In the genomic region with DNA sequence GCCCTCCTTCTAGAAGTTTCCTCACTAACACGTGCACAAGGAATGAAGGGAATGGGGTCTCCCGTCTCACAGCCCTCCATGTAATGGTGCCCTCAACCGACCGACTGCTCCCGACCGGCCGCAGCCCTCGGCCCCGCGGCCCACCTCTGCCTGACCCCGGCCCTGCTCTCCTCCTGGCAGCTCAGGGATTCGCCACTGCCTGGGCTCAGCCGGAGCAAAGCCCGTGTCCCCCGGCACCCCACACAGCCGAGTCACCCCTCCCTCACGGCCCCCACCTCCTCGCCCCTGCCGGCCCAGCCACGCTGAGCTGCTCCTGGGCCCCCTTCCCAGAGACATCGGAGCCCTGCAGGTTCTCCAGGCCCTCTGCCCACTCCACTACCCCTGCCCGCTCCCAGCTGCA, we compare ENCODE assay signal across 7 cellular contexts.
DNase-seq lines count a peak whose midpoint lies in the region; ATAC-seq and TF ChIP-seq lines count a peak whose summit lies in the region.
"Not testable (repeated sequence)": the region's sequence is repeated elsewhere in the genome, so short reads cannot be mapped to it uniquely, and the experiment has no call there.

No MANE protein-coding gene starts in this region.

- H3K4me2 ChIP-seq in DOHH2 (ENCODE audit: low read length); OCI-LY7 (ENCODE audit: low read length): not testable (repeated sequence)
- peak overlapping the region; percentile 21 for H3K4me2 ChIP-seq in Karpas-422 (ENCODE audit: low read depth, low read length, poor library complexity, severe bottlenecking)

- not testable (repeated sequence) for H3K9me3 Mint-ChIP-seq in activated CD8-positive, alpha-beta memory T cell treated with anti-CD3 and anti-CD28 coated beads, Interleukin-2, amount 10 ng/mL, durations not matched to agents 7 days and 5 days (ENCODE audit: low read depth); memory B cell; stimulated activated memory B cell treated with anti-CD40 and anti-IgM and Interleukin-4, amounts not matched to agents 10 μg/mL and 1 μg/mL and 100 μg/mL, for 72 hours

- H3K27ac ChIP-seq in DOHH2 (ENCODE audit: low read depth, low read length) (peak overlapping the region; percentile 83), Karpas-422 (ENCODE audit: low read length) (peak overlapping the region; percentile 96), OCI-LY7 (ENCODE audit: low read depth, low read length, poor library complexity, severe bottlenecking) (peak overlapping the region; percentile 98)

- H3K79me2 ChIP-seq in DOHH2 (ENCODE audit: control insufficient read depth, low read length), result peaks cover 14% of the 10 kb centered on the region
- not testable (repeated sequence) for H3K79me2 ChIP-seq in Karpas-422 (ENCODE audit: low read length)
- peaks cover 28% of the 10 kb centered on the region; the same call in 1 of the 2 replicates for H3K79me2 ChIP-seq in OCI-LY7 (ENCODE audit: insufficient read depth, low read depth, low read length)

- H3K27me3 Mint-ChIP-seq in activated CD8-positive, alpha-beta memory T cell treated with anti-CD3 and anti-CD28 coated beads, Interleukin-2, amount 10 ng/mL, durations not matched to agents 7 days and 5 days, result peaks cover 18% of the 10 kb centered on the region
- H3K27me3 Mint-ChIP-seq in memory B cell; stimulated activated memory B cell treated with anti-CD40 and anti-IgM and Interleukin-4, amounts not matched to agents 10 μg/mL and 1 μg/mL and 100 μg/mL, for 72 hours: not testable (repeated sequence)

- H3K36me3 ChIP-seq in DOHH2 (ENCODE audit: control insufficient read depth, low read length), result peaks cover 14% of the 10 kb centered on the region; the same call in 1 of the 2 replicates
- not testable (repeated sequence) for H3K36me3 ChIP-seq in Karpas-422 (ENCODE audit: insufficient read depth, low read length); OCI-LY7 (ENCODE audit: insufficient read depth, low read length)

- H3K27ac Mint-ChIP-seq in activated CD8-positive, alpha-beta memory T cell treated with anti-CD3 and anti-CD28 coated beads, Interleukin-2, amount 10 ng/mL, durations not matched to agents 7 days and 5 days, result not testable (repeated sequence)
- peak overlapping the region; percentile 97 for H3K27ac Mint-ChIP-seq in memory B cell
- peak overlapping the region; percentile 97 for H3K27ac Mint-ChIP-seq in stimulated activated memory B cell treated with anti-CD40 and anti-IgM and Interleukin-4, amounts not matched to agents 10 μg/mL and 1 μg/mL and 100 μg/mL, for 72 hours

- H3K27me3 ChIP-seq in DOHH2 (ENCODE audit: control insufficient read depth, low read length); Karpas-422 (ENCODE audit: low read length): not testable (repeated sequence)

- DNase-seq in Karpas-422 (peak; percentile 58), ecto neural progenitor cell (ENCODE audit: low spot score) (peak; percentile 6), memory B cell (ENCODE audit: low spot score in 2 of 2) (peak in 1 of 2 donors; percentile 22)
- not testable (repeated sequence) for DNase-seq in OCI-LY7 (ENCODE audit: low spot score)
- peak; percentile 38 for DNase-seq in activated CD8-positive, alpha-beta memory T cell treated with anti-CD3 and anti-CD28 coated beads, Interleukin-2, amount 10 ng/mL, durations not matched to agents 7 days and 5 days

- TF ChIP-seq CTCF in DOHH2 (IDR thresholded peaks at IDR 0.05; ENCODE audit: low read depth, low read length, poor library complexity, severe bottlenecking); OCI-LY7 (conservative IDR thresholded peaks at IDR 0.05; ENCODE audit: low read length): not testable (repeated sequence)

- H2AFZ ChIP-seq in Karpas-422 (ENCODE audit: low read length); OCI-LY7 (ENCODE audit: low read length): not testable (repeated sequence)

- not testable (repeated sequence) for H4K20me1 ChIP-seq in DOHH2 (ENCODE audit: control insufficient read depth, insufficient read depth, low read depth, low read length); Karpas-422 (ENCODE audit: insufficient read depth, low read depth, low read length); OCI-LY7 (ENCODE audit: insufficient read depth, low read length)

- CTCF ChIA-PET in OCI-LY7 (lab: Charles Lee; ENCODE audit: unreplicated experiment); activated CD8-positive, alpha-beta memory T cell treated with anti-CD3 and anti-CD28 coated beads, Interleukin-2, amount 10 ng/mL, durations not matched to agents 7 days and 5 days (lab: Charles Lee): not testable (repeated sequence)

- peaks cover 13% of the 10 kb centered on the region; the same call in 1 of the 2 replicates for H3F3A ChIP-seq in DOHH2 (ENCODE audit: control insufficient read depth, insufficient read depth)

- not testable (repeated sequence) for H3K4me3 ChIP-seq in DOHH2 (ENCODE audit: low read length); Karpas-422 (ENCODE audit: low read length); OCI-LY7 (ENCODE audit: low read depth, low read length, poor library complexity, severe bottlenecking)

- not testable (repeated sequence) for H3K36me3 Mint-ChIP-seq in activated CD8-positive, alpha-beta memory T cell treated with anti-CD3 and anti-CD28 coated beads, Interleukin-2, amount 10 ng/mL, durations not matched to agents 7 days and 5 days; memory B cell; stimulated activated memory B cell treated with anti-CD40 and anti-IgM and Interleukin-4, amounts not matched to agents 10 μg/mL and 1 μg/mL and 100 μg/mL, for 72 hours

- not testable (repeated sequence) for BruUV-seq in OCI-LY7 (replicated peaks; lab: Mats Ljungman, UMichigan)

- POLR2A ChIA-PET in OCI-LY7 (lab: Charles Lee), result not testable (repeated sequence)

- H3K4me1 ChIP-seq in DOHH2 (ENCODE audit: control insufficient read depth, low read length) (peaks cover 71% of the 10 kb centered on the region), Karpas-422 (ENCODE audit: low read length) (peaks cover 77% of the 10 kb centered on the region), OCI-LY7 (ENCODE audit: insufficient read depth, low read length, poor library complexity, severe bottlenecking) (peaks cover 75% of the 10 kb centered on the region)

- not testable (repeated sequence) for H3K9me2 ChIP-seq in DOHH2 (replicated peaks; ENCODE audit: control insufficient read depth, low read length); Karpas-422 (replicated peaks; ENCODE audit: insufficient read depth, low read length); OCI-LY7 (ENCODE audit: insufficient read depth, low read length)

- H3K4me3 Mint-ChIP-seq in activated CD8-positive, alpha-beta memory T cell treated with anti-CD3 and anti-CD28 coated beads, Interleukin-2, amount 10 ng/mL, durations not matched to agents 7 days and 5 days; memory B cell; stimulated activated memory B cell treated with anti-CD40 and anti-IgM and Interleukin-4, amounts not matched to agents 10 μg/mL and 1 μg/mL and 100 μg/mL, for 72 hours: not testable (repeated sequence)

- ATAC-seq in activated CD8-positive, alpha-beta memory T cell treated with anti-CD3 and anti-CD28 coated beads, Interleukin-2, amount 10 ng/mL, durations not matched to agents 7 days and 5 days; memory B cell (ENCODE audit: low read depth); stimulated activated memory B cell treated with anti-CD40 and anti-IgM and Interleukin-4, amounts not matched to agents 10 μg/mL and 1 μg/mL and 100 μg/mL, for 72 hours: not testable (repeated sequence)

- peaks cover 27% of the 10 kb centered on the region for H3K4me1 Mint-ChIP-seq in activated CD8-positive, alpha-beta memory T cell treated with anti-CD3 and anti-CD28 coated beads, Interleukin-2, amount 10 ng/mL, durations not matched to agents 7 days and 5 days
- H3K4me1 Mint-ChIP-seq in memory B cell, result peaks cover 53% of the 10 kb centered on the region
- H3K4me1 Mint-ChIP-seq in stimulated activated memory B cell treated with anti-CD40 and anti-IgM and Interleukin-4, amounts not matched to agents 10 μg/mL and 1 μg/mL and 100 μg/mL, for 72 hours, result peaks cover 62% of the 10 kb centered on the region

- not testable (repeated sequence) for H3K9me3 ChIP-seq in DOHH2 (ENCODE audit: control insufficient read depth, insufficient read depth, low read length); Karpas-422 (ENCODE audit: low read length); OCI-LY7 (ENCODE audit: low read length)

- peak overlapping the region; percentile 73 for H3K9ac ChIP-seq in Karpas-422 (ENCODE audit: low read length)

- intact Hi-C loops in OCI-LY7 (cut with micrococcal nuclease; ENCODE audit: unreplicated experiment), result not testable (repeated sequence)
